8 cellular contexts compared by ENCODE assay signal in the genomic region with DNA sequence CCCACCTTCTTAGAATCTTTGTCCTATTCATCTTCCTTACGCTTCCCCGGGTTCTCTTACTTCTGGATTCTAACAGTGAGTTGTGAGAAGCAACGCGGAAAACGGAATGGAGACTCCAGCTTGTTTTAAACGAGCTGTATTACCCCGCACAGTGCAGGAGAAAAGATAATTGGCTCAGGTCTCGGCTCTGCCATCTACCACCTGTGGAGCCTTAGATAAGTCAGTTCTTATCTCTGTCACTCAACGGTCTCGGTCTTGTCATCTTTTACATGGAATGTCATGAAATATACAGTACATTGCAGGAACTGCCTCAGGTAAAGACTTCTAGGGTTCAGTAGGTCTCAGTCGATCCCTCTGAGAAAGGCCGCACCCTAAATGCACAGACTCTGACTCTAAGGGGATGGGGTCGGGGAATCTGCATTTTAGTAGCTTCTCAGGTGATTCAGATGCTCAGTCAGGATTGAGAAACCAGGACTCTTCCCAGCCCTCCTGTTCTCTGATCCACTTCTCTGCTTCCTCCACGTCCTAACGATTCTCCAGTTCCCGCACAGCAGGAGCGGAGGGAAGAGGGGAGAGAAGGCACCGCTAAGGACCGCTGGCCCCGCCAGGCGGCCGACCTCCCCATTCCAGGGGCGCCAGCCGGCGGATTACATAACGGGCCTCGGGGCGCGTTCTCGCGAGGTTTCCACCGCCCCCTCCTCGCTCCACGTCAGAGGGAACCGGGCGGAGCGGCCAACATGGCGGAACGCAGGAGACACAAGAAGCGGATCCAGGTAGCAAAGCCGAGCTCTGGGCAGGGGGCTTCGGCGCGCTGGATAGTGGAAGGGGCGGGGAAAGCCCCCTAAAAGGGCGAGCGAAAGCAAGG. TPM values are rescaled to one million over a fixed set of nuclear protein-coding genes. Genes with fewer than 3 reads are reported as not detected.
DNase-seq lines count a peak whose midpoint lies in the region; ATAC-seq, FAIRE-seq and TF ChIP-seq lines count a peak whose summit lies in the region.

SEC62 (plus strand) TSS at position 722 of the 865 bp plus-strand sequence; CDS start at position 738, 16 bp downstream.

- FAIRE-seq in kidney (lab: Jason Lieb, UNC) = no peak

- peak within 1 kb of the TSS; percentile 88 to 98 for H3K9ac ChIP-seq in kidney (ENCODE audit: low read length in 2 of 2)

- H3K4me1 ChIP-seq in kidney (ENCODE audit: control insufficient read depth in 1 of 2, insufficient read depth in 1 of 2, low read depth in 1 of 2, low read length in 2 of 2) = peaks cover 2 to 5% of the 10 kb centered on the region in 2 donors

- H3K27ac ChIP-seq in kidney (ENCODE audit: low read depth in 2 of 2, low read length in 2 of 2) = peak within 1 kb of the TSS; percentile 93 to 96

- ATAC-seq in GM19035 (IDR thresholded peaks at IDR 0.05; ENCODE audit: unreplicated experiment) (peak; percentile 88), HG03354 (IDR thresholded peaks at IDR 0.05; ENCODE audit: poor library complexity, severe bottlenecking, unreplicated experiment) (peak; percentile 91)
- peak; percentile 93 to 97 for ATAC-seq in activated CD4-positive, CD25-positive, alpha-beta regulatory T cell treated with anti-CD3 and anti-CD28 coated beads, Interleukin-2, amount 50 U/mL, for 24 hours

- DNase-seq in AG20443 (ENCODE audit: low spot score) (peak; percentile 97), NCI-H446 (lab: John Stamatoyannopoulos, UW) (peak; percentile 88 to 97), cerebellar cortex (ENCODE audit: low spot score) (peak; percentile 92), kidney (peak; percentile 98)
- DNase-seq in stimulated activated CD4-positive, alpha-beta T cell treated with anti-CD3 and anti-CD28 coated beads, Interleukin-15, amount 100 ng/mL, for 24 hours = peak; percentile 96

- H3K9me3 ChIP-seq in kidney (ENCODE audit: control insufficient read depth in 1 of 2, low read length in 2 of 2) = no peaks in the 10 kb centered on the region

- peak within 1 kb of the TSS; percentile 95 to 96 for H3K4me3 ChIP-seq in kidney (ENCODE audit: low read length in 2 of 2)

- intact Hi-C loops in kidney (cut with DNase I) = no loop called here

- H3K36me3 ChIP-seq in kidney (ENCODE audit: control insufficient read depth in 1 of 2, insufficient read depth in 2 of 2, low read length in 2 of 2) = peaks cover 0 to 1% of the 10 kb centered on the region in 2 donors

- peak; percentile 25 for TF ChIP-seq CTCF in kidney (IDR thresholded peaks at IDR 0.05; ENCODE audit: borderline replicate concordance, extremely low read depth, insufficient read depth)

RNA-seq across cellular contexts. Expression of gene SEC62, which starts in this region (rescaled TPM):
- total RNA-seq in kidney = 139 TPM
- polyA plus RNA-seq in kidney (ENCODE audit: insufficient read depth, low read depth, low replicate concordance) = 131 TPM

Comparison
In these comparisons a context has a peak if more than half of its experiments do, and no peak if none do; other contexts are left out.
1. Peak in every context shown above with its lines: DNase-seq, ATAC-seq, H3K4me3 ChIP-seq and H3K27ac ChIP-seq.